1 cellular context compared by ENCODE assay signal in genomic region chr1:110675060-110675791, GRCh38.
A peak's percentile ranks its signal among the peaks of the same experiment; 100 is the strongest.
TF ChIP-seq lines count a peak whose summit lies in the region.

No MANE protein-coding gene starts in this region.

TF ChIP-seq in GM23338, 12 proteins besides CTCF, POLR2A, EP300 and RAD21 (continued from another document):
- no peak for TF ChIP-seq REST (IDR thresholded peaks at IDR 0.05; ENCODE audit: unreplicated experiment)
- TF ChIP-seq EZH2phosphoT487 (IDR thresholded peaks at IDR 0.05; ENCODE audit: unreplicated experiment), result no peak
- peak; percentile 69 for TF ChIP-seq EZH2 (IDR thresholded peaks at IDR 0.05; ENCODE audit: low read depth, unreplicated experiment)
